In genomic region chr7:33932832-33933468, GRCh38 we compare ENCODE assay signal across 8 cellular contexts. TPM values are rescaled to one million over a fixed set of nuclear protein-coding genes. Genes with fewer than 3 reads are reported as not detected.
DNase-seq lines count a peak whose midpoint lies in the region; ATAC-seq and TF ChIP-seq lines count a peak whose summit lies in the region.

No MANE protein-coding gene starts in this region.

- peak; percentile 57 for DNase-seq in DMS153 (lab: John Stamatoyannopoulos, UW)
- DNase-seq in LNCaP clone FGC (ENCODE audit: low read depth), result peak; percentile 31
- DNase-seq in RWPE2 (ENCODE audit: low spot score), result no peak
- peak; percentile 84 for DNase-seq in activated effector memory CD4-positive, alpha-beta T cell treated with anti-CD3 and anti-CD28 coated beads, Interleukin-2, amount 50 U/mL, for 16 hours
- DNase-seq in germinal center (ENCODE audit: low spot score), result peak; percentile 53
- DNase-seq in osteocyte (ENCODE audit: extremely low spot score, unreplicated experiment), result peak; percentile 91
- peak; percentile 46 for DNase-seq in thoracic aorta (ENCODE audit: low spot score)

- H3K9me3 ChIP-seq in RWPE2 (ENCODE audit: severe bottlenecking), result no peaks in the 10 kb centered on the region
- no peaks in the 10 kb centered on the region for H3K9me3 ChIP-seq in thoracic aorta

- no peaks in the 10 kb centered on the region for H3K27me3 Mint-ChIP-seq in osteocyte (ENCODE audit: unreplicated experiment)

- no peak overlapping the region for H3K4me3 Mint-ChIP-seq in osteocyte (ENCODE audit: unreplicated experiment)

- H3K36me3 ChIP-seq in RWPE2 (ENCODE audit: low read depth) (no peaks in the 10 kb centered on the region), thoracic aorta (no peaks in the 10 kb centered on the region)

- H3K27ac ChIP-seq in RWPE2 (ENCODE audit: poor library complexity, severe bottlenecking), result peak overlapping the region; percentile 4
- H3K27ac ChIP-seq in thoracic aorta, result no peak overlapping the region

- H3K27me3 ChIP-seq in RWPE2 (ENCODE audit: insufficient read depth, poor library complexity, severe bottlenecking) (no peaks in the 10 kb centered on the region), thoracic aorta (replicated peaks; ENCODE audit: insufficient read depth) (no peaks in the 10 kb centered on the region)

- H3K4me3 ChIP-seq in LNCaP clone FGC (ENCODE audit: low read depth, low read length) (no peak overlapping the region), RWPE2 (ENCODE audit: severe bottlenecking) (no peak overlapping the region), thoracic aorta (peak overlapping the region; percentile 71)

- no peaks in the 10 kb centered on the region for H3K9me3 Mint-ChIP-seq in osteocyte (ENCODE audit: unreplicated experiment)

- H3K4me1 ChIP-seq in RWPE2 (ENCODE audit: insufficient read depth, poor library complexity, severe bottlenecking), result peaks cover 8% of the 10 kb centered on the region
- peaks cover 5 to 13% of the 10 kb centered on the region in 2 donors for H3K4me1 ChIP-seq in thoracic aorta (ENCODE audit: control insufficient read depth in 1 of 2, low read depth in 2 of 2)

- ATAC-seq in GM21576 (IDR thresholded peaks at IDR 0.05; ENCODE audit: unreplicated experiment), result peak; percentile 80
- peak; percentile 77 for ATAC-seq in RWPE2 (ENCODE audit: low read depth)
- ATAC-seq in thoracic aorta (ENCODE audit: insufficient number of reproducible peaks, low FRiP score, low read depth), result no peak

- peaks cover 17% of the 10 kb centered on the region for H3K4me1 Mint-ChIP-seq in osteocyte (ENCODE audit: unreplicated experiment)

- no peaks in the 10 kb centered on the region for H3K36me3 Mint-ChIP-seq in osteocyte (ENCODE audit: unreplicated experiment)

- no peak overlapping the region for H3K27ac Mint-ChIP-seq in osteocyte (ENCODE audit: unreplicated experiment)

- peak; percentile 93 for TF ChIP-seq CTCF in LNCaP clone FGC (IDR thresholded peaks at IDR 0.05; ENCODE audit: control insufficient read depth, extremely low read depth, insufficient read depth)
- TF ChIP-seq CTCF in RWPE2 (IDR thresholded peaks at IDR 0.05; ENCODE audit: poor library complexity, severe bottlenecking), result peak; percentile 97
- TF ChIP-seq CTCF in osteocyte (IDR thresholded peaks at IDR 0.05), result peak; percentile 95
- TF ChIP-seq CTCF in thoracic aorta (IDR thresholded peaks at IDR 0.05), result peak; percentile 92

RNA-seq across cellular contexts. Expression of gene BMPER, which starts 27.6 kb away (rescaled TPM):
- total RNA-seq in osteocyte, result 0.50 and 0.56 TPM in 2 replicates
- 1 to 10 TPM in 1 of 2 donors, under 1 TPM in 1; 0.54 to 2.3 TPM for total RNA-seq in thoracic aorta
